20 cellular contexts compared by ENCODE assay signal in the genomic region with DNA sequence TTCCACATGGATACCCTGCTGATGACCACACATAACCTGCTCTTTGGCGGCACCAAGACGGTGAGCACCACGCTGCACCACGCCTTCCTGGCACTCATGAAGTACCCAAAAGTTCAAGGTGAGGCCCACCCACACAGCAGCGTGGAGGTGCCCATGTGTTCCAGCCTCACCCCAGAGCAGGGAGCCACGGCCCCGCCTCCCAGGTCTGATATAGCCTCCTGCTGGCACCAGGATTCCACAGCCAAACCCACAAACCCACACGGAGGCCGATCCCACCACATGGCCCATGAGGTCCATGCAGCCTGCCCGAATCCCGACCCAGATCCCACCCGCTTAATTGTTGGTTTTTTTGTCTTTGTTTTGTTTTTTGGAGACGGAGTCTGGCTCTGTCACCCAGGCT. TPM values are rescaled to one million over a fixed set of nuclear protein-coding genes. Genes with fewer than 3 reads are reported as not detected.
"Had no signal": no experiment of that assay in that cellular context is flagged by ENCODE, and none has a peak within 500 bp of the region (broad histone marks: within the 10 kb centered on the region; RNA-seq: fewer than 3 reads in every experiment).

No MANE protein-coding gene starts in this region.

RNA-seq across cellular contexts. Expression of a gene that starts 8.6 kb away (rescaled TPM):
- total RNA-seq: chondrocyte, colonic mucosa, endothelial cell of umbilical vein, epithelial cell of proximal tubule, esophagus muscularis mucosa, fibroblast of lung, foreskin keratinocyte, gastroesophageal sphincter, heart left ventricle, hepatocyte, left colon, left ventricle myocardium inferior, mammary epithelial cell, myocyte, occipital lobe, ovary, pulmonary artery endothelial cell, spleen, thoracic aorta, tibial nerve had no signal
- polyA plus RNA-seq: endothelial cell of umbilical vein, fibroblast of lung, foreskin keratinocyte, heart left ventricle, hepatocyte, mammary epithelial cell, ovary, spleen had no signal

RNA-seq across cellular contexts. Expression of a gene that starts 34.6 kb away (rescaled TPM):
- total RNA-seq: chondrocyte, colonic mucosa, endothelial cell of umbilical vein, epithelial cell of proximal tubule, esophagus muscularis mucosa, fibroblast of lung, foreskin keratinocyte, gastroesophageal sphincter, heart left ventricle, hepatocyte, left colon, left ventricle myocardium inferior, mammary epithelial cell, myocyte, occipital lobe, ovary, pulmonary artery endothelial cell, spleen, thoracic aorta, tibial nerve had no signal
- polyA plus RNA-seq: endothelial cell of umbilical vein, fibroblast of lung, foreskin keratinocyte, heart left ventricle, hepatocyte, mammary epithelial cell, ovary, spleen had no signal
